Comparison of ENCODE assay signal across 7 cellular contexts in genomic region chr15:30195355-30196006, GRCh38.
DNase-seq lines count a peak whose midpoint lies in the region; ATAC-seq and TF ChIP-seq lines count a peak whose summit lies in the region.
"Not testable (repeated sequence)": the region's sequence is repeated elsewhere in the genome, so short reads cannot be mapped to it uniquely, and the experiment has no call there.

No MANE protein-coding gene starts in this region.

- H3K4me3 ChIP-seq in SJCRH30 = not testable (repeated sequence)
- H3K4me3 ChIP-seq in coronary artery (peak overlapping the region; percentile 62), lower lobe of right lung (peak overlapping the region; percentile 34)

- not testable (repeated sequence) for TF ChIP-seq CTCF in coronary artery (IDR thresholded peaks at IDR 0.05); lower lobe of right lung (IDR thresholded peaks at IDR 0.05)

- peak; percentile 27 for ATAC-seq in GM18511 (IDR thresholded peaks at IDR 0.05; ENCODE audit: unreplicated experiment)
- ATAC-seq in left cardiac atrium = peak; percentile 20 to 29
- peak; percentile 24 to 35 for ATAC-seq in lower lobe of right lung

- not testable (repeated sequence) for H3K27ac ChIP-seq in SJCRH30, coronary artery, lower lobe of right lung

- DNase-seq in SJCRH30 = peak; percentile 69 to 79
- DNase-seq in activated T-cell treated with anti-CD3 and anti-CD28 coated beads, Interleukin-2, amount 50 U/mL, for 48 hours = peak; percentile 21 to 32
- not testable (repeated sequence) for DNase-seq in coronary artery (ENCODE audit: low spot score); left cardiac atrium; lower lobe of right lung
- peak; percentile 48 for DNase-seq in retina

- not testable (repeated sequence) for H3K27me3 ChIP-seq in SJCRH30; lower lobe of right lung (ENCODE audit: low read depth)

- H3K36me3 ChIP-seq in SJCRH30, lower lobe of right lung: not testable (repeated sequence)

- H3K4me1 ChIP-seq in SJCRH30, lower lobe of right lung: not testable (repeated sequence)

- not testable (repeated sequence) for H3K9me3 ChIP-seq in SJCRH30 (replicated peaks); lower lobe of right lung

- intact Hi-C loops in left cardiac atrium (cut with DNase I); lower lobe of right lung (cut with DNase I): not testable (repeated sequence)
